ENCODE assay signal across 24 cellular contexts in the genomic region with DNA sequence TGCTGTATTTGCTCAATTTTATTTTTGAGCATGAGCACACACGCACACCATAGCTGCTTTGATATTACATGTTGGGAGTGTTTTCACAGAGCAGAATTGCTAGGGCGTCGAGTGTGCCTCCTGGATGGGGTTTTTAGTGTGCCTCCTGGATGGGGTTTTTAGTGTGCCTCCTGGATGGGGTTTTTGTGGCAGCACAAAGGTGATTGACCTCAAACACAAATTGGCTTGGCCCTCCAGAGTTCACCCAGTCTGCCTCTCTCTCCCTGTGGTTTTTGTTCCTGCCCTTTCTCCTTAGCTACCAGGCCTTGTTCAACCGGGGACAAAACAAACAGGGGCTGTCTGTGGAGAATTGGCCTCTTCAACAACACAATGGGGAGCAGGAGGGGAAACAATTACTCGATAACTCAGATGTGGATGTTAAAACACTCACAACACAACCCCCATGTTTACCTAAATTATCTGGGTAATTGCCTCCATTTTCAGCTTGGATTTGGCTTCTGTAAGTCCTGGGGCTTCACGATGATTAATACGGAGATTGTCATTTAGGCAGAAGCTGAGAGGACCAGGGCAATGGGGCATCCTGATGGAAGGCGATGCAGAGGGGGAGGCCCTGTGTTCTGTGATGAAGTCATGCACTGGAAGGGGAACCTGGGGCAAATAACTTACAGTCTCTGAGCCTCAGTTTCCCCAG. TPM values are rescaled to one million over a fixed set of nuclear protein-coding genes. Genes with fewer than 3 reads are reported as not detected.
DNase-seq lines count a peak whose midpoint lies in the region; TF ChIP-seq lines count a peak whose summit lies in the region.
"Had no signal": no experiment of that assay in that cellular context is flagged by ENCODE, and none has a peak within 500 bp of the region (broad histone marks: within the 10 kb centered on the region; RNA-seq: fewer than 3 reads in every experiment).

No MANE protein-coding gene starts in this region.

- peak overlapping the region; percentile 32 for H2BK12ac ChIP-seq in trophoblast cell (ENCODE audit: low read length)

- no peak overlapping the region for H2AFZ ChIP-seq in trophoblast cell (ENCODE audit: insufficient read depth, low read length, poor library complexity)

- H3K27me3 Mint-ChIP-seq in nephron progenitor cell (ENCODE audit: low read depth, poor library complexity) = peaks cover 19% of the 10 kb centered on the region
- H3K27me3 Mint-ChIP-seq: activated naive CD8-positive, alpha-beta T cell had no signal

- H3K9me3 ChIP-seq in adrenal gland (replicated peaks in 1 of 3) (no peaks in the 10 kb centered on the region), trophoblast cell (ENCODE audit: insufficient read depth, low read depth, low read length) (no peaks in the 10 kb centered on the region)

- no peak overlapping the region for H3K4me3 Mint-ChIP-seq in nephron progenitor cell
- H3K4me3 Mint-ChIP-seq: activated CD8-positive, alpha-beta T cell treated with anti-CD3 and anti-CD28 coated beads for 36 hours; activated naive CD8-positive, alpha-beta T cell; brain; CD8-positive, alpha-beta T cell; stimulated activated naive CD8-positive, alpha-beta T cell treated with anti-CD3 and anti-CD28 coated beads, Interleukin-15, amount 100 ng/mL, for 72 hours; T-helper 1 cell treated with Interleukin-12 subunit alpha and Interleukin-12 subunit beta and Interleukin-4 antibody, amounts not matched to agents 30 μg/mL and 1 μg/mL, for 36 hours had no signal

- H3K23ac ChIP-seq in trophoblast cell (ENCODE audit: low read length) = no peak overlapping the region

- H3K9ac ChIP-seq in trophoblast cell (ENCODE audit: low read length) = no peak overlapping the region

- no peak overlapping the region for H4K8ac ChIP-seq in trophoblast cell (ENCODE audit: low read depth, low read length)

- no peak overlapping the region for H2BK5ac ChIP-seq in trophoblast cell (ENCODE audit: low read depth, low read length, poor library complexity)

- H3K4me1 ChIP-seq in adrenal gland (replicated peaks in 1 of 2) (peaks cover 26 to 40% of the 10 kb centered on the region in 2 donors), trophoblast cell (ENCODE audit: control insufficient read depth in 1 of 2, insufficient read depth in 2 of 2, low read length in 2 of 2) (peaks cover 5 to 13% of the 10 kb centered on the region in 2 experiments)

- no peaks in the 10 kb centered on the region for H3K27me3 ChIP-seq in adrenal gland
- H3K27me3 ChIP-seq in trophoblast cell (ENCODE audit: insufficient read depth, low read length) = no peaks in the 10 kb centered on the region

- H3K27ac ChIP-seq in adrenal gland (peak overlapping the region in 4 of 5 donors; percentile 33 to 86 (median 60)), trophoblast cell (ENCODE audit: low read depth, low read length) (no peak overlapping the region)
- H3K27ac ChIP-seq: HL-60, WERI-Rb-1 had no signal

- H3K36me3 ChIP-seq in adrenal gland (replicated peaks in 1 of 2) (no peaks in the 10 kb centered on the region), trophoblast cell (ENCODE audit: control insufficient read depth in 1 of 2, insufficient read depth in 2 of 2, low read length in 2 of 2) (no peaks in the 10 kb centered on the region)
- H3K36me3 ChIP-seq: WERI-Rb-1 had no signal

- intact Hi-C loops in adrenal gland (cut with DNase I) = no loop called here

- no peak overlapping the region for H3K18ac ChIP-seq in trophoblast cell (ENCODE audit: low read length)

- H3K79me1 ChIP-seq in trophoblast cell (ENCODE audit: low read length) = peaks cover 2% of the 10 kb centered on the region

- H3K79me2 ChIP-seq in trophoblast cell (ENCODE audit: control insufficient read depth, insufficient read depth, low read length, poor library complexity) = no peaks in the 10 kb centered on the region

- H3K4me2 ChIP-seq in trophoblast cell (ENCODE audit: low read length) = no peak overlapping the region

- H3K4me3 ChIP-seq in adrenal gland (no peak overlapping the region), trophoblast cell (ENCODE audit: low read depth, low read length) (no peak overlapping the region)

- 85 to 91% (median 87%) methylated on average over 8 of the region's 8 CpGs for WGBS in adrenal gland, 4 donors
- no CpG with 5 or more reads among the region's 8 CpGs for WGBS in trophoblast cell (ENCODE audit: extremely low coverage, insufficient coverage, insufficient read length)

- no peak for TF ChIP-seq POLR2A in adrenal gland (IDR thresholded peaks at IDR 0.05)

- H3K9me3 Mint-ChIP-seq in nephron progenitor cell = no peaks in the 10 kb centered on the region
- H3K9me3 Mint-ChIP-seq: activated CD8-positive, alpha-beta T cell treated with anti-CD3 and anti-CD28 coated beads for 36 hours; CD8-positive, alpha-beta T cell; T-helper 1 cell treated with Interleukin-12 subunit alpha and Interleukin-12 subunit beta and Interleukin-4 antibody, amounts not matched to agents 30 μg/mL and 1 μg/mL, for 36 hours had no signal

- H3K14ac ChIP-seq in trophoblast cell (ENCODE audit: low read length) = no peak overlapping the region

- H4K91ac ChIP-seq in trophoblast cell (ENCODE audit: low read depth, low read length) = peak overlapping the region; percentile 30

- TF ChIP-seq CTCF in adrenal gland (IDR thresholded peaks at IDR 0.05) (no peak), nephron progenitor cell (IDR thresholded peaks at IDR 0.05) (no peak)

- DNase-seq in ELF-1 (ENCODE audit: low read depth, low spot score) (peak; percentile 70), NCI-H1436 (lab: John Stamatoyannopoulos, UW) (peak; percentile 72), adrenal gland (no peak), trophoblast cell (no peak), nephron progenitor cell (no peak), superior temporal gyrus (ENCODE audit: extremely low spot score) (no peak), NCI-H526 (lab: John Stamatoyannopoulos, UW) (no peak)
- no peak for DNase-seq in activated effector memory CD4-positive, alpha-beta T cell treated with anti-CD3 and anti-CD28 coated beads, Interleukin-2, amount 50 U/mL, for 16 hours
- DNase-seq: activated CD8-positive, alpha-beta T cell treated with anti-CD3 and anti-CD28 coated beads for 36 hours; activated T-cell treated with anti-CD3 and anti-CD28 coated beads, Interleukin-2, amount 50 U/mL, for 48 hours; CD8-positive, alpha-beta T cell; cortex of kidney; foreskin melanocyte; KBM-7; NCI-H1048; NCI-H2227 treated with DMSO at 0.1 percent for 48 hours; occipital lobe; stimulated activated CD4-positive, alpha-beta T cell treated with anti-CD3 and anti-CD28 coated beads, Interleukin-1b, Interleukin-23, amount 100 ng/mL, for 48 hours; stimulated activated naive CD8-positive, alpha-beta T cell treated with anti-CD3 and anti-CD28 coated beads, Interleukin-15, amount 100 ng/mL, for 72 hours; WERI-Rb-1 had no signal

- no peak overlapping the region for H4K12ac ChIP-seq in trophoblast cell (ENCODE audit: low read depth, low read length)

- H2AK5ac ChIP-seq in trophoblast cell (ENCODE audit: low read length) = no peak overlapping the region

- H2BK120ac ChIP-seq in trophoblast cell (ENCODE audit: insufficient read depth, low read length, poor library complexity) = no peak overlapping the region

- peak overlapping the region; percentile 1 for H3K4ac ChIP-seq in trophoblast cell (ENCODE audit: low read depth, low read length)

- H3K27ac Mint-ChIP-seq in nephron progenitor cell = no peak overlapping the region
- H3K27ac Mint-ChIP-seq: activated CD8-positive, alpha-beta T cell treated with anti-CD3 and anti-CD28 coated beads for 36 hours; activated naive CD8-positive, alpha-beta T cell; CD8-positive, alpha-beta T cell; T-helper 1 cell treated with Interleukin-12 subunit alpha and Interleukin-12 subunit beta and Interleukin-4 antibody, amounts not matched to agents 30 μg/mL and 1 μg/mL, for 36 hours had no signal

- no peaks in the 10 kb centered on the region for H3K36me3 Mint-ChIP-seq in nephron progenitor cell (ENCODE audit: low read depth)
- H3K36me3 Mint-ChIP-seq: activated naive CD8-positive, alpha-beta T cell; brain; CD8-positive, alpha-beta T cell had no signal

- H3K4me1 Mint-ChIP-seq in nephron progenitor cell = peaks cover 34% of the 10 kb centered on the region
- H3K4me1 Mint-ChIP-seq: brain; stimulated activated naive CD8-positive, alpha-beta T cell treated with anti-CD3 and anti-CD28 coated beads, Interleukin-15, amount 100 ng/mL, for 72 hours had no signal

RNA-seq across cellular contexts. Expression of a gene that starts 26.9 kb away (rescaled TPM):
- total RNA-seq in adrenal gland = 100 to 1,000 TPM; 273 to 602 (median 396) TPM
- polyA plus RNA-seq in adrenal gland = 100 to 1,000 TPM; 172 to 216 (median 181) TPM
- polyA plus RNA-seq in trophoblast cell (2013) = 292 and 302 TPM in 2 replicates
- total RNA-seq: activated CD8-positive, alpha-beta T cell treated with anti-CD3 and anti-CD28 coated beads for 36 hours; CD8-positive, alpha-beta T cell had no signal

Comparison
In these comparisons a context has a peak if more than half of its experiments do, and no peak if none do; other contexts are left out.
1. DNase-seq: peak in ELF-1 (single experiment) and NCI-H1436 (single experiment); none in adrenal gland (0 of 7), trophoblast cell (0 of 2), nephron progenitor cell (single experiment), superior temporal gyrus (single experiment), activated effector memory CD4-positive, alpha-beta T cell treated with anti-CD3 and anti-CD28 coated beads, Interleukin-2, amount 50 U/mL, for 16 hours (single experiment) and NCI-H526 (0 of 2).